29 cellular contexts compared by ENCODE assay signal in genomic region chr5:66861402-66861801, GRCh38.
DNase-seq lines count a peak whose midpoint lies in the region; ATAC-seq lines count a peak whose summit lies in the region.
"Had no signal": no experiment of that assay in that cellular context is flagged by ENCODE, and none has a peak within 500 bp of the region (broad histone marks: within the 10 kb centered on the region; RNA-seq: fewer than 3 reads in every experiment).

No MANE protein-coding gene starts in this region.

- no peak overlapping the region for H3K18ac ChIP-seq in mesenchymal stem cell (ENCODE audit: low read depth in 1 of 2, low read length in 2 of 2)

- H3K27ac ChIP-seq in mesenchymal stem cell (ENCODE audit: low read length, poor library complexity, severe bottlenecking), result no peak overlapping the region
- H3K27ac ChIP-seq: 22Rv1, C4-2B, WERI-Rb-1 had no signal

- no peak overlapping the region for H3K4ac ChIP-seq in mesenchymal stem cell (ENCODE audit: low read depth in 1 of 2, low read length in 2 of 2)

- H2AK5ac ChIP-seq in mesenchymal stem cell (ENCODE audit: low read length, severe bottlenecking), result peak overlapping the region; percentile 55

- H3K36me3 ChIP-seq in mesenchymal stem cell (ENCODE audit: control insufficient read depth in 1 of 2, insufficient read depth in 2 of 2, low read depth in 1 of 2, low read length in 2 of 2), result no peaks in the 10 kb centered on the region
- H3K36me3 ChIP-seq: WERI-Rb-1 had no signal

- H2BK15ac ChIP-seq in mesenchymal stem cell (ENCODE audit: low read depth, poor library complexity, severe bottlenecking), result no peak overlapping the region

- no peak overlapping the region for H3K23ac ChIP-seq in mesenchymal stem cell (ENCODE audit: low read length in 2 of 2)

- no peak overlapping the region for H3K4me3 Mint-ChIP-seq in activated T-helper 1 cell treated with anti-CD3 and anti-CD28 coated beads, Interleukin-12 subunit alpha, Interleukin-12 subunit beta, Interleukin-2, Interleukin-4 antibody, amounts not matched to agents 30 ng/mL and 10 ng/mL and 1 ng/mL, durations not matched to agents 14 hours and 24 hours and 36 hours
- H3K4me3 Mint-ChIP-seq in activated CD8-positive, alpha-beta T cell treated with anti-CD3 and anti-CD28 coated beads, Interleukin-2, amount 10 ng/mL, durations not matched to agents 7 days and 5 days, result no peak overlapping the region
- H3K4me3 Mint-ChIP-seq: natural killer cell; stimulated activated effector memory CD8-positive, alpha-beta T cell treated with anti-CD3 and anti-CD28 coated beads, Interleukin-12 subunit alpha, Interleukin-12 subunit beta, amount 100 ng/mL, for 72 hours; type B pancreatic cell had no signal

- no peak overlapping the region for H4K91ac ChIP-seq in mesenchymal stem cell (ENCODE audit: low read length)

- H3K36me3 Mint-ChIP-seq in activated T-helper 1 cell treated with anti-CD3 and anti-CD28 coated beads, Interleukin-12 subunit alpha, Interleukin-12 subunit beta, Interleukin-2, Interleukin-4 antibody, amounts not matched to agents 30 ng/mL and 10 ng/mL and 1 ng/mL, durations not matched to agents 14 hours and 24 hours and 36 hours (ENCODE audit: low read depth), result peaks cover 16% of the 10 kb centered on the region
- peaks cover 2% of the 10 kb centered on the region for H3K36me3 Mint-ChIP-seq in activated CD8-positive, alpha-beta T cell treated with anti-CD3 and anti-CD28 coated beads, Interleukin-2, amount 10 ng/mL, durations not matched to agents 7 days and 5 days (ENCODE audit: low read depth)
- H3K36me3 Mint-ChIP-seq: activated naive CD4-positive, alpha-beta T cell treated with anti-CD3 and anti-CD28 coated beads, Interleukin-2, amount 50 U/mL, for 72 hours; natural killer cell; stimulated activated effector memory CD8-positive, alpha-beta T cell treated with anti-CD3 and anti-CD28 coated beads, Interleukin-12 subunit alpha, Interleukin-12 subunit beta, amount 100 ng/mL, for 72 hours; type B pancreatic cell had no signal

- H3K4me3 ChIP-seq in mesenchymal stem cell (ENCODE audit: insufficient read depth in 1 of 2, low read depth in 1 of 2, low read length in 2 of 2), result no peak overlapping the region

- no peak overlapping the region for H2BK5ac ChIP-seq in mesenchymal stem cell (ENCODE audit: low read depth, low read length, poor library complexity, severe bottlenecking)

- intact Hi-C loops in activated T-helper 1 cell treated with anti-CD3 and anti-CD28 coated beads, Interleukin-12 subunit alpha, Interleukin-12 subunit beta, Interleukin-2, Interleukin-4 antibody, amounts not matched to agents 30 ng/mL and 10 ng/mL and 1 ng/mL, durations not matched to agents 14 hours and 24 hours and 36 hours (cut with micrococcal nuclease), result no loop called here

- H3K27me3 Mint-ChIP-seq in activated T-helper 1 cell treated with anti-CD3 and anti-CD28 coated beads, Interleukin-12 subunit alpha, Interleukin-12 subunit beta, Interleukin-2, Interleukin-4 antibody, amounts not matched to agents 30 ng/mL and 10 ng/mL and 1 ng/mL, durations not matched to agents 14 hours and 24 hours and 36 hours (ENCODE audit: insufficient read depth), result peaks cover 3% of the 10 kb centered on the region
- H3K27me3 Mint-ChIP-seq in activated CD8-positive, alpha-beta T cell treated with anti-CD3 and anti-CD28 coated beads, Interleukin-2, amount 10 ng/mL, durations not matched to agents 7 days and 5 days (ENCODE audit: low read depth), result peaks cover 23% of the 10 kb centered on the region
- H3K27me3 Mint-ChIP-seq: type B pancreatic cell had no signal

- CTCF ChIA-PET in activated CD8-positive, alpha-beta T cell treated with anti-CD3 and anti-CD28 coated beads, Interleukin-2, amount 10 ng/mL, durations not matched to agents 7 days and 5 days (lab: Charles Lee), result interaction anchor here (1.8 to 8.5 kb wide), 3 partner anchors 11 to 46 kb away, joined by 6 to 71 read pairs (median 6); no protein-coding TSS in a partner anchor

- H3K79me1 ChIP-seq in mesenchymal stem cell (replicated peaks; ENCODE audit: low read length, poor library complexity, severe bottlenecking), result no peaks in the 10 kb centered on the region

- H2AFZ ChIP-seq in mesenchymal stem cell (ENCODE audit: low read depth, low read length), result no peak overlapping the region

- peaks cover 72% of the 10 kb centered on the region for H3K4me1 Mint-ChIP-seq in activated T-helper 1 cell treated with anti-CD3 and anti-CD28 coated beads, Interleukin-12 subunit alpha, Interleukin-12 subunit beta, Interleukin-2, Interleukin-4 antibody, amounts not matched to agents 30 ng/mL and 10 ng/mL and 1 ng/mL, durations not matched to agents 14 hours and 24 hours and 36 hours (ENCODE audit: low read depth)
- H3K4me1 Mint-ChIP-seq in activated CD8-positive, alpha-beta T cell treated with anti-CD3 and anti-CD28 coated beads, Interleukin-2, amount 10 ng/mL, durations not matched to agents 7 days and 5 days (ENCODE audit: low read depth), result no peaks in the 10 kb centered on the region
- H3K4me1 Mint-ChIP-seq: natural killer cell had no signal

- H3K4me1 ChIP-seq in mesenchymal stem cell (ENCODE audit: control insufficient read depth, insufficient read depth, low read depth, low read length), result peaks cover 6% of the 10 kb centered on the region

- H3K14ac ChIP-seq in mesenchymal stem cell (ENCODE audit: low read length in 2 of 2), result no peak overlapping the region

- WGBS in mesenchymal stem cell, result 86% methylated on average over 1 of the region's 1 CpG

- H3K9me3 ChIP-seq in mesenchymal stem cell (ENCODE audit: control insufficient read depth, low read length), result no peaks in the 10 kb centered on the region

- H3K9ac ChIP-seq in mesenchymal stem cell (ENCODE audit: low read length), result no peak overlapping the region

- H4K8ac ChIP-seq in mesenchymal stem cell (ENCODE audit: low read length), result no peak overlapping the region

- POLR2A ChIA-PET in activated CD8-positive, alpha-beta T cell treated with anti-CD3 and anti-CD28 coated beads, Interleukin-2, amount 10 ng/mL, durations not matched to agents 7 days and 5 days (lab: Charles Lee), result no interaction called here

- H3K27ac Mint-ChIP-seq in activated T-helper 1 cell treated with anti-CD3 and anti-CD28 coated beads, Interleukin-12 subunit alpha, Interleukin-12 subunit beta, Interleukin-2, Interleukin-4 antibody, amounts not matched to agents 30 ng/mL and 10 ng/mL and 1 ng/mL, durations not matched to agents 14 hours and 24 hours and 36 hours, result peak overlapping the region; percentile 45
- no peak overlapping the region for H3K27ac Mint-ChIP-seq in activated CD8-positive, alpha-beta T cell treated with anti-CD3 and anti-CD28 coated beads, Interleukin-2, amount 10 ng/mL, durations not matched to agents 7 days and 5 days
- H3K27ac Mint-ChIP-seq: activated naive CD4-positive, alpha-beta T cell treated with anti-CD3 and anti-CD28 coated beads, Interleukin-2, amount 50 U/mL, for 72 hours; natural killer cell; stimulated activated effector memory CD8-positive, alpha-beta T cell treated with anti-CD3 and anti-CD28 coated beads, Interleukin-12 subunit alpha, Interleukin-12 subunit beta, amount 100 ng/mL, for 72 hours had no signal

- peaks cover 0 to 5% of the 10 kb centered on the region in 2 experiments for H3K27me3 ChIP-seq in mesenchymal stem cell (ENCODE audit: control insufficient read depth in 1 of 2, insufficient read depth in 1 of 2, low read length in 2 of 2)

- no peak for ATAC-seq in activated CD8-positive, alpha-beta T cell treated with anti-CD3 and anti-CD28 coated beads, Interleukin-2, amount 10 ng/mL, durations not matched to agents 7 days and 5 days
- ATAC-seq: activated naive CD4-positive, alpha-beta T cell treated with anti-CD3 and anti-CD28 coated beads, Interleukin-2, amount 50 U/mL, for 72 hours; natural killer cell; stimulated activated effector memory CD8-positive, alpha-beta T cell treated with anti-CD3 and anti-CD28 coated beads, Interleukin-12 subunit alpha, Interleukin-12 subunit beta, amount 100 ng/mL, for 72 hours had no signal

- no peak overlapping the region for H3K4me2 ChIP-seq in mesenchymal stem cell (ENCODE audit: low read length, poor library complexity, severe bottlenecking)

- DNase-seq in DMS 273 (lab: John Stamatoyannopoulos, UW; ENCODE audit: unreplicated experiment), result peak; percentile 31
- DNase-seq in DMS 273 treated with DMSO at 0.1 percent for 48 hours (lab: John Stamatoyannopoulos, UW), result no peak
- DNase-seq in M059J (ENCODE audit: low read depth), result peak; percentile 5
- DNase-seq in activated T-helper 1 cell treated with anti-CD3 and anti-CD28 coated beads, Interleukin-12 subunit alpha, Interleukin-12 subunit beta, Interleukin-2, Interleukin-4 antibody, amounts not matched to agents 30 ng/mL and 10 ng/mL and 1 ng/mL, durations not matched to agents 14 hours and 24 hours and 36 hours (ENCODE audit: low spot score), result no peak
- DNase-seq in mesenchymal stem cell, result no peak
- DNase-seq in stimulated activated CD4-positive, alpha-beta T cell treated with anti-CD3 and anti-CD28 coated beads, Interleukin-2, amount 100 ng/mL, for 48 hours, result no peak
- no peak for DNase-seq in SKM-1 (lab: John Stamatoyannopoulos, UW; ENCODE audit: unreplicated experiment)
- DNase-seq in activated CD8-positive, alpha-beta T cell treated with anti-CD3 and anti-CD28 coated beads, Interleukin-2, amount 10 ng/mL, durations not matched to agents 7 days and 5 days, result no peak
- DNase-seq: activated CD4-positive, alpha-beta T cell treated with anti-CD3 and anti-CD28 coated beads for 48 hours; activated CD8-positive, alpha-beta memory T cell treated with anti-CD3 and anti-CD28 coated beads for 24 hours; activated effector memory CD4-positive, alpha-beta T cell treated with Interleukin-2 at 50 U/mL for 16 hours; activated T-cell treated with anti-CD3 and anti-CD28 coated beads for 4 hours; COR-L47; effector CD4-positive, alpha-beta T cell; GDM1; H7; Kasumi-1; MV-4-11; natural killer cell; NCI-H1436; nucleus accumbens; SHP77 treated with DMSO at 0.1 percent for 48 hours; stimulated activated CD4-positive, alpha-beta T cell treated with anti-CD3 and anti-CD28 coated beads, Interleukin-15, amount 100 ng/mL, for 24 hours; WERI-Rb-1 had no signal

- no peaks in the 10 kb centered on the region for H3K9me3 Mint-ChIP-seq in activated T-helper 1 cell treated with anti-CD3 and anti-CD28 coated beads, Interleukin-12 subunit alpha, Interleukin-12 subunit beta, Interleukin-2, Interleukin-4 antibody, amounts not matched to agents 30 ng/mL and 10 ng/mL and 1 ng/mL, durations not matched to agents 14 hours and 24 hours and 36 hours
- H3K9me3 Mint-ChIP-seq in activated CD8-positive, alpha-beta T cell treated with anti-CD3 and anti-CD28 coated beads, Interleukin-2, amount 10 ng/mL, durations not matched to agents 7 days and 5 days (ENCODE audit: insufficient read depth), result no peaks in the 10 kb centered on the region
- H3K9me3 Mint-ChIP-seq: activated naive CD4-positive, alpha-beta T cell treated with anti-CD3 and anti-CD28 coated beads, Interleukin-2, amount 50 U/mL, for 72 hours; natural killer cell; stimulated activated effector memory CD8-positive, alpha-beta T cell treated with anti-CD3 and anti-CD28 coated beads, Interleukin-12 subunit alpha, Interleukin-12 subunit beta, amount 100 ng/mL, for 72 hours; type B pancreatic cell had no signal

- no peak overlapping the region for H2BK120ac ChIP-seq in mesenchymal stem cell (ENCODE audit: low read depth, low read length)

- H2BK12ac ChIP-seq in mesenchymal stem cell (ENCODE audit: low read length in 2 of 2), result no peak overlapping the region

Comparison
In these comparisons a context has a peak if more than half of its experiments do, and no peak if none do; other contexts are left out.
1. DNase-seq: peak in DMS 273 (single experiment) and M059J (single experiment); none in DMS 273 treated with DMSO at 0.1 percent for 48 hours (single experiment), activated T-helper 1 cell treated with anti-CD3 and anti-CD28 coated beads, Interleukin-12 subunit alpha, Interleukin-12 subunit beta, Interleukin-2, Interleukin-4 antibody, amounts not matched to agents 30 ng/mL and 10 ng/mL and 1 ng/mL, durations not matched to agents 14 hours and 24 hours and 36 hours (single experiment), mesenchymal stem cell (single experiment), stimulated activated CD4-positive, alpha-beta T cell treated with anti-CD3 and anti-CD28 coated beads, Interleukin-2, amount 100 ng/mL, for 48 hours (0 of 2), SKM-1 (single experiment) and activated CD8-positive, alpha-beta T cell treated with anti-CD3 and anti-CD28 coated beads, Interleukin-2, amount 10 ng/mL, durations not matched to agents 7 days and 5 days (single experiment).